ENCODE assay signal across 24 cellular contexts in genomic region chr3:7927864-7928263, GRCh38.
"Had no signal": no experiment of that assay in that cellular context is flagged by ENCODE, and none has a peak within 500 bp of the region (broad histone marks: within the 10 kb centered on the region; RNA-seq: fewer than 3 reads in every experiment).

No MANE protein-coding gene starts in this region.

- H3K4me3 ChIP-seq: ascending aorta, esophagus squamous epithelium, gastroesophageal sphincter had no signal

- H3K27me3 ChIP-seq: ascending aorta, esophagus squamous epithelium, gastroesophageal sphincter had no signal

- DNase-seq: activated CD4-positive, alpha-beta memory T cell treated with anti-CD3 and anti-CD28 coated beads, Interleukin-2, amount 10 ng/mL, durations not matched to agents 7 days and 5 days; activated CD4-positive, alpha-beta T cell treated with anti-CD3 and anti-CD28 coated beads for 1 hour; activated CD4-positive, alpha-beta T cell treated with anti-CD3 and anti-CD28 coated beads for 4 hours; activated CD4-positive, alpha-beta T cell treated with anti-CD3 and anti-CD28 coated beads, Interleukin-2, amount 10 ng/mL, durations not matched to agents 7 days and 5 days; activated CD4-positive, alpha-beta T cell treated with anti-CD3 and anti-CD28 coated beads, Interleukin-2, amount 50 U/mL, for 4 hours; activated CD8-positive, alpha-beta memory T cell treated with anti-CD3 and anti-CD28 coated beads, Interleukin-2, amount 50 U/mL, for 48 hours; activated effector memory CD4-positive, alpha-beta T cell treated with Interleukin-2 at 50 U/mL for 16 hours; activated gamma-delta T cell treated with Interleukin-2 at 50 U/mL for 16 hours; activated naive CD4-positive, alpha-beta T cell treated with Interleukin-2 at 50 U/mL for 16 hours; activated naive CD8-positive, alpha-beta T cell treated with anti-CD3 and anti-CD28 coated beads, Interleukin-2, amount 10 ng/mL, durations not matched to agents 7 days and 5 days; activated T-cell treated with anti-CD3 and anti-CD28 coated beads for 4 hours; activated T-cell treated with anti-CD3 and anti-CD28 coated beads, Interleukin-2, amount 50 U/mL, for 24 hours; activated T-cell treated with anti-CD3 and anti-CD28 coated beads, Interleukin-2, amount 50 U/mL, for 72 hours; cortex of kidney; dermis blood vessel endothelial cell; effector CD4-positive, alpha-beta T cell; effector memory CD8-positive, alpha-beta T cell; esophagus squamous epithelium; foreskin melanocyte; T-helper 2 cell had no signal

- H3K27ac ChIP-seq: ascending aorta, epithelial cell of prostate, esophagus squamous epithelium, gastroesophageal sphincter had no signal

- ATAC-seq: activated naive CD4-positive, alpha-beta T cell treated with anti-CD3 and anti-CD28 coated beads, Interleukin-2, amount 50 U/mL, for 72 hours; activated T-cell treated with anti-CD3 and anti-CD28 coated beads, Interleukin-2, amount 50 U/mL, for 72 hours; effector memory CD8-positive, alpha-beta T cell; gastroesophageal sphincter had no signal

- H3K9me3 ChIP-seq: ascending aorta, esophagus squamous epithelium, gastroesophageal sphincter had no signal

- H3K4me1 ChIP-seq: ascending aorta, esophagus squamous epithelium, gastroesophageal sphincter had no signal

- H3K36me3 ChIP-seq: ascending aorta, esophagus squamous epithelium, gastroesophageal sphincter had no signal
